Comparison of ENCODE assay signal across 23 cellular contexts in the genomic region with DNA sequence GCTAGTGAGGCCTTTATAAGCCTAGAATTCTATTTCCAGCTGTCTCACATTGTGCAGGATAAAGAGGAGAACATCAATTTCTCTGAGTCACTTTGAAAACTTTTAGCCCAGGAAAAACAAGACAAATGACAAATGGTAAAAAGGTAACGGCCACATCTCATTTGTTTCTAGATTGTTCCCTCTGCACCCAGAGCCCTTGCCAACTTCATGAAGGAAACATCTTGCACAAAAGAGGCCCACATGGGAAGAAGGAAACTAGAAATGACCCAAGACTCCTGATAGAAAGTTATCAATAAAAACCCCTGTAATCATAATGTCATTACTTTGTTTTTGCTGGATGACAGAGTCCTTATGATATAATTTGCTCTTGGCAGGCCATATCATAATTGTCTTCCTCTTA. TPM values are rescaled to one million over a fixed set of nuclear protein-coding genes. Genes with fewer than 3 reads are reported as not detected.
A peak's percentile ranks its signal among the peaks of the same experiment; 100 is the strongest.
DNase-seq lines count a peak whose midpoint lies in the region; ATAC-seq and TF ChIP-seq lines count a peak whose summit lies in the region.
"Had no signal": no experiment of that assay in that cellular context is flagged by ENCODE, and none has a peak within 500 bp of the region (broad histone marks: within the 10 kb centered on the region; RNA-seq: fewer than 3 reads in every experiment).

No MANE protein-coding gene starts in this region.

- TF ChIP-seq CTCF in chondrocyte (IDR thresholded peaks at IDR 0.05) (no peak), suprapubic skin (IDR thresholded peaks at IDR 0.05) (no peak), Calu3 (IDR thresholded peaks at IDR 0.05; ENCODE audit: unreplicated experiment) (no peak)

- intact Hi-C loops in Calu3 (cut with micrococcal nuclease; ENCODE audit: unreplicated experiment) = no loop called here

- H3K9ac ChIP-seq in muscle layer of colon (ENCODE audit: low read length) = no peak overlapping the region

- H3K27ac Mint-ChIP-seq in chondrocyte (ENCODE audit: unreplicated experiment) (peak overlapping the region; percentile 29), Calu3 (ENCODE audit: unreplicated experiment) (no peak overlapping the region)
- H3K27ac Mint-ChIP-seq: activated naive CD8-positive, alpha-beta T cell treated with anti-CD3 and anti-CD28 coated beads, Interleukin-2, amount 10 ng/mL, durations not matched to agents 7 days and 5 days; mesothelial cell of epicardium; T-helper 1 cell treated with Interleukin-12 subunit alpha and Interleukin-12 subunit beta and Interleukin-4 antibody, amounts not matched to agents 30 μg/mL and 1 μg/mL, for 36 hours had no signal

- DNase-seq in LHCN-M2 (ENCODE audit: low read depth) (peak; percentile 33), chondrocyte (ENCODE audit: low spot score) (no peak), suprapubic skin (ENCODE audit: low spot score in 2 of 2) (no peak), Calu3 (no peak)
- DNase-seq: activated CD4-positive, alpha-beta T cell treated with anti-CD3 and anti-CD28 coated beads, Interleukin-2, amount 50 U/mL, for 1 hour; activated naive CD8-positive, alpha-beta T cell treated with anti-CD3 and anti-CD28 coated beads, Interleukin-2, amount 10 ng/mL, durations not matched to agents 7 days and 5 days; body of pancreas; DMS53; Karpas-422; NCI-H1092; NCI-H1930; PC-3; stimulated activated CD4-positive, alpha-beta T cell treated with anti-CD3 and anti-CD28 coated beads, Interleukin-4, amount 100 ng/mL, for 24 hours had no signal

- CTCF ChIA-PET in Calu3 (lab: Charles Lee) = no interaction called here

- H3K27me3 Mint-ChIP-seq in chondrocyte (ENCODE audit: low read depth) (no peaks in the 10 kb centered on the region), Calu3 (ENCODE audit: unreplicated experiment) (no peaks in the 10 kb centered on the region)

- peaks cover 2% of the 10 kb centered on the region for H3K9me3 Mint-ChIP-seq in chondrocyte (ENCODE audit: low read depth)
- H3K9me3 Mint-ChIP-seq in Calu3 (ENCODE audit: low read depth, unreplicated experiment) = no peaks in the 10 kb centered on the region
- H3K9me3 Mint-ChIP-seq: activated naive CD8-positive, alpha-beta T cell treated with anti-CD3 and anti-CD28 coated beads, Interleukin-2, amount 10 ng/mL, durations not matched to agents 7 days and 5 days; mesothelial cell of epicardium; neural crest cell; T-helper 1 cell treated with Interleukin-12 subunit alpha and Interleukin-12 subunit beta and Interleukin-4 antibody, amounts not matched to agents 30 μg/mL and 1 μg/mL, for 36 hours had no signal

- ATAC-seq in HG03520 (IDR thresholded peaks at IDR 0.05; ENCODE audit: unreplicated experiment) (no peak), GM21528 (IDR thresholded peaks at IDR 0.05; ENCODE audit: low FRiP score, unreplicated experiment) (no peak), HG02852 (IDR thresholded peaks at IDR 0.05; ENCODE audit: unreplicated experiment) (no peak)
- ATAC-seq: body of pancreas, GM12878, PC-3 had no signal

- H3K4me3 Mint-ChIP-seq in chondrocyte (ENCODE audit: unreplicated experiment) = no peak overlapping the region
- H3K4me3 Mint-ChIP-seq in Calu3 (ENCODE audit: low read depth, unreplicated experiment) = no peak overlapping the region
- H3K4me3 Mint-ChIP-seq: activated naive CD8-positive, alpha-beta T cell treated with anti-CD3 and anti-CD28 coated beads, Interleukin-2, amount 10 ng/mL, durations not matched to agents 7 days and 5 days; mesothelial cell of epicardium; neural crest cell; T-helper 1 cell treated with Interleukin-12 subunit alpha and Interleukin-12 subunit beta and Interleukin-4 antibody, amounts not matched to agents 30 μg/mL and 1 μg/mL, for 36 hours had no signal

- WGBS in suprapubic skin = 49% methylated on average over 1 of the region's 1 CpG

- TF ChIP-seq EP300 in suprapubic skin (IDR thresholded peaks at IDR 0.05) = no peak

- no peak for TF ChIP-seq POLR2A in suprapubic skin (IDR thresholded peaks at IDR 0.05)

- H3K4me1 Mint-ChIP-seq in chondrocyte (ENCODE audit: low read depth) (peaks cover 32% of the 10 kb centered on the region), Calu3 (ENCODE audit: low read depth, unreplicated experiment) (peaks cover 19% of the 10 kb centered on the region)
- H3K4me1 Mint-ChIP-seq: activated naive CD8-positive, alpha-beta T cell treated with anti-CD3 and anti-CD28 coated beads, Interleukin-2, amount 10 ng/mL, durations not matched to agents 7 days and 5 days had no signal

- no TSS peak for BruUV-seq in Calu3 (replicated peaks; lab: Mats Ljungman, UMichigan)

- H3K4me3 ChIP-seq in muscle layer of colon (ENCODE audit: low read depth in 1 of 2, low read length in 2 of 2) (no peak overlapping the region), suprapubic skin (no peak overlapping the region)
- H3K4me3 ChIP-seq: body of pancreas, colonic mucosa, GM12878, prostate gland had no signal

- H3K36me3 ChIP-seq in muscle layer of colon (ENCODE audit: insufficient read depth, low read length) (no peaks in the 10 kb centered on the region), suprapubic skin (no peaks in the 10 kb centered on the region)
- H3K36me3 ChIP-seq: colonic mucosa, prostate gland had no signal

- no peaks in the 10 kb centered on the region for H3K27me3 ChIP-seq in muscle layer of colon (ENCODE audit: control insufficient read depth in 1 of 2, insufficient read depth in 2 of 2, low read length in 2 of 2)
- H3K27me3 ChIP-seq in suprapubic skin = peaks cover 11% of the 10 kb centered on the region
- H3K27me3 ChIP-seq: body of pancreas had no signal

- H3K27ac ChIP-seq in muscle layer of colon (ENCODE audit: low read depth, low read length) = peak overlapping the region; percentile 57
- H3K27ac ChIP-seq in suprapubic skin = peak overlapping the region; percentile 54
- H3K27ac ChIP-seq: body of pancreas, colonic mucosa had no signal

- H3K4me1 ChIP-seq in muscle layer of colon (ENCODE audit: insufficient read depth, low read length) (peaks cover 24% of the 10 kb centered on the region), suprapubic skin (peaks cover 30% of the 10 kb centered on the region)
- H3K4me1 ChIP-seq: colonic mucosa, prostate gland had no signal

- H3K9me3 ChIP-seq in muscle layer of colon (ENCODE audit: low read length) (no peaks in the 10 kb centered on the region), suprapubic skin (no peaks in the 10 kb centered on the region)
- H3K9me3 ChIP-seq: body of pancreas, colonic mucosa, prostate gland had no signal

- H3K36me3 Mint-ChIP-seq in chondrocyte (ENCODE audit: low read depth) (no peaks in the 10 kb centered on the region), Calu3 (ENCODE audit: insufficient read depth, unreplicated experiment) (peaks cover 10% of the 10 kb centered on the region)
- H3K36me3 Mint-ChIP-seq: activated naive CD8-positive, alpha-beta T cell treated with anti-CD3 and anti-CD28 coated beads, Interleukin-2, amount 10 ng/mL, durations not matched to agents 7 days and 5 days; mesothelial cell of epicardium had no signal

RNA-seq across cellular contexts. Expression of a gene that starts 5.3 kb away (rescaled TPM):
- 55.9 and 66.9 TPM in 2 replicates for total RNA-seq in LHCN-M2 (2014; rRNA removed)
- 37.9 TPM for polyA plus RNA-seq in LHCN-M2 (2012)
- total RNA-seq in chondrocyte = 60.2 to 63.1 TPM (median 60.4 TPM) in 3 replicates
- total RNA-seq in suprapubic skin = 10 to 100 TPM; 12.0 to 22.2 (median 16.6) TPM
- 21.4 and 26.6 TPM in 2 replicates for total RNA-seq in Calu3 (2022)
- total RNA-seq: activated naive CD8-positive, alpha-beta T cell treated with anti-CD3 and anti-CD28 coated beads, Interleukin-2, amount 10 ng/mL, durations not matched to agents 7 days and 5 days had no signal
